In the genomic region with DNA sequence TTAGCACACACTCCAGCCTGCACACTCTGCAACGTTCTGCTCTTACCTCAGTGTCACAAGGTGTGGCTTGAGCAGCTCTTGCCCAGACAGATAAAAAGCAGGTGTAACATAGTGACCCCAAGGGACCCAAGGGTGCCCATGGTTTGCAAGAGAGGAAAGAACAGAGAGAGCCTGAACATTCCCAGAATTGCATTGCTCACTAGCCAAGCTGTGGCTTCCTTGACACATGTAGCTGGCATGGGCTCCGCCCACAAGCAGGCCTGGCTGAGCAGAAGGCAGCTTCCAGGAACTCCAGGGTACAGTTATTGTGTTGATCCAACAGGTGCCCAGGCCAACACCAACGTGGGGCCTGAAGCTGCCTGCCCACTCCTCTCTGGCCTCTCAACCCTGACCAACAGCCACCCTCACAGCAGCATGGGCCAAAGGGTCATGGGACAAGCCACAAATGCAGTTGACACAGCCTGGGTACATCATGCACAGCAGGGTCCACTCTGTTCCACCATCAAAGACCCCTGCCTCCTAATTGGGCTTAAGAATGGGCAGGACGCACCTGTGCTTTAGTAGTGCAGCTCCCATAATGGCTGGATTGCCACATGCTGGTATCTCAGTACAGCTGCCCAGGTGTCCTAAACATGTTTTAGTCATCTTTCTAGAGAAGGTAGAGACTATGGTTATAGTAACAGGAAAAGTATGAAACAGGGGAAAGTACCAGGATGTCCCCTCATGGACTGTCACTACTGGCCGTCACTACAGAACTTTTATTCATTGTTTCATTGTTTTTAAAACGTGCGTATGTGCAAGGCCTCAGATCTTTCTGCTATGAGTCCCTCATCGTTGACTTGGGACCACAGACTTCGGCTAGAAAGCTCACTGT, we compare ENCODE assay signal across 11 cellular contexts.
A peak's percentile ranks its signal among the peaks of the same experiment; 100 is the strongest.
DNase-seq lines count a peak whose midpoint lies in the region; ATAC-seq, FAIRE-seq and TF ChIP-seq lines count a peak whose summit lies in the region.
"Had no signal": no experiment of that assay in that cellular context is flagged by ENCODE, and none has a peak within 500 bp of the region (broad histone marks: within the 10 kb centered on the region; RNA-seq: fewer than 3 reads in every experiment).

No MANE protein-coding gene starts in this region.

- H4K20me1 ChIP-seq in GM23248 (ENCODE audit: insufficient read depth) (no peaks in the 10 kb centered on the region), K562 (replicated peaks; ENCODE audit: control insufficient read depth, insufficient read depth, low read length) (no peaks in the 10 kb centered on the region)

- no peak overlapping the region for H2AFZ ChIP-seq in GM23248
- H2AFZ ChIP-seq in K562 (ENCODE audit: low read depth, low read length): no peak overlapping the region

- DNase-seq in GM23248: peak; percentile 61
- no peak for DNase-seq in K562 (ENCODE audit: extremely low read depth in 1 of 4, low spot score in 3 of 4)
- peak; percentile 80 to 91 for DNase-seq in left lung
- no peak for DNase-seq in activated CD8-positive, alpha-beta memory T cell treated with anti-CD3 and anti-CD28 coated beads, Interleukin-2, amount 50 U/mL, for 4 hours
- DNase-seq in 8988T: no peak
- no peak for DNase-seq in A172 (ENCODE audit: low spot score)
- DNase-seq: T1000 had no signal

- peak; percentile 6 for FAIRE-seq in K562 (lab: Jason Lieb, UNC)

- H3K9me2 ChIP-seq in GM23248 (ENCODE audit: insufficient read depth): no peaks in the 10 kb centered on the region

- H3F3A ChIP-seq in GM23248 (ENCODE audit: insufficient read depth): no peaks in the 10 kb centered on the region

- BruUV-seq in K562 (replicated peaks; lab: Mats Ljungman, UMichigan): no TSS peak

- TF ChIP-seq EP300 in K562 (IDR thresholded peaks at IDR 0.05; ENCODE audit: low read length): no peak

- ATAC-seq in K562 (no peak), left lung (peak; percentile 82), GM21390 (IDR thresholded peaks at IDR 0.05; ENCODE audit: unreplicated experiment) (no peak)

- H3K9me1 ChIP-seq in K562 (ENCODE audit: control insufficient read depth, insufficient read depth, low read length): no peaks in the 10 kb centered on the region

- no peak for TF ChIP-seq POLR2A in K562 (conservative IDR thresholded peaks at IDR 0.05)

- H3K79me2 ChIP-seq in GM23248 (ENCODE audit: insufficient read depth) (no peaks in the 10 kb centered on the region), K562 (ENCODE audit: control insufficient read depth, insufficient read depth, low read length) (no peaks in the 10 kb centered on the region)

- TF ChIP-seq CTCF in 22Rv1 (IDR thresholded peaks at IDR 0.05) (no peak), K562 (IDR thresholded peaks at IDR 0.05 in 2 of 3, conservative IDR thresholded peaks at IDR 0.05 in 1 of 3; ENCODE audit: insufficient read depth in 2 of 3, low read depth in 1 of 3, low read length in 3 of 3) (no peak), left lung (IDR thresholded peaks at IDR 0.05) (no peak)

- H3K27me3 ChIP-seq in GM23248 (replicated peaks; ENCODE audit: insufficient read depth): 0 out of 2 replicates have a peak, but pooled peaks cover 8% of the 10 kb centered on the region
- H3K27me3 ChIP-seq in K562 (ENCODE audit: control insufficient read depth in 2 of 2, insufficient read depth in 2 of 2, low read length in 2 of 2): peaks cover 0 to 38% of the 10 kb centered on the region in 2 experiments; a peak in 4 of 5 replicates
- peaks cover 0 to 4% of the 10 kb centered on the region in 2 donors for H3K27me3 ChIP-seq in left lung
- H3K27me3 ChIP-seq: ascending aorta had no signal

- no peak overlapping the region for H3K9ac ChIP-seq in GM23248
- H3K9ac ChIP-seq in K562 (ENCODE audit: insufficient read depth in 1 of 2, low read depth in 2 of 2, low read length in 2 of 2): 0 out of 4 replicates have a peak overlapping the region, but pooled peaks of 1 of the 2 experiments have one; percentile 8

- WGBS in GM23248 (ENCODE audit: low coverage in 1 of 2, low lambda C conversion rate in 2 of 2, missing lambda C conversion rate in 2 of 2), 2 experiments: 50 to 52% methylated on average over 9 of the region's 9 CpGs
- 29% methylated on average over 9 of the region's 9 CpGs for WGBS in K562 (ENCODE audit: insufficient coverage, low coverage, missing lambda C conversion rate)

- intact Hi-C loops in K562 (cut with micrococcal nuclease) (loop anchor here (10.0 kb wide), 1 partner anchor 75 kb away; the partner anchor contains the start of gene ACSL1), left lung (cut with DNase I) (no loop called here)

- in situ Hi-C loops in GM23248 (cut with MboI) (no loop called here), K562 (cut with MboI) (no loop called here)

- H3K36me3 ChIP-seq in GM23248 (ENCODE audit: low read depth) (no peaks in the 10 kb centered on the region), K562 (ENCODE audit: control insufficient read depth, insufficient read depth, low read length) (no peaks in the 10 kb centered on the region), left lung (no peaks in the 10 kb centered on the region)
- H3K36me3 ChIP-seq: ascending aorta had no signal

- H3K4me1 ChIP-seq in GM23248 (ENCODE audit: insufficient read depth): no peaks in the 10 kb centered on the region
- no peaks in the 10 kb centered on the region; a peak in 1 of 5 replicates for H3K4me1 ChIP-seq in K562 (replicated peaks in 1 of 2; ENCODE audit: control insufficient read depth in 2 of 2, insufficient read depth in 2 of 2, low read length in 2 of 2)
- peaks cover 0 to 57% of the 10 kb centered on the region in 2 donors for H3K4me1 ChIP-seq in left lung
- H3K4me1 ChIP-seq: ascending aorta had no signal

- no peak overlapping the region for H3K4me2 ChIP-seq in GM23248 (ENCODE audit: unreplicated experiment)
- no peak overlapping the region for H3K4me2 ChIP-seq in K562 (ENCODE audit: insufficient read depth, low read length)

- POLR2A ChIA-PET in K562 (lab: Yijun Ruan, JAX): interaction anchor here (1.0 kb wide), 1 partner anchor 197 kb away, joined by 3 read pairs; no protein-coding TSS in a partner anchor

- H3K27ac ChIP-seq in 22Rv1: peak overlapping the region; percentile 61
- H3K27ac ChIP-seq in GM23248: no peak overlapping the region
- H3K27ac ChIP-seq in K562 (ENCODE audit: extremely low read depth, low read depth, low read length): no peak overlapping the region
- H3K27ac ChIP-seq in left lung: peak overlapping the region in 1 of 2 donors; percentile 82
- H3K27ac ChIP-seq: ascending aorta, HL-60 had no signal

- H3K9me3 ChIP-seq in GM23248 (ENCODE audit: low read depth) (no peaks in the 10 kb centered on the region), K562 (replicated peaks; ENCODE audit: control insufficient read depth, insufficient read depth, low read depth, low read length) (no peaks in the 10 kb centered on the region), left lung (no peaks in the 10 kb centered on the region)
- H3K9me3 ChIP-seq: ascending aorta had no signal

- no peak for TF ChIP-seq RAD21 in K562 (CRISPR knock-in tag; conservative IDR thresholded peaks at IDR 0.05 in 1 of 2, IDR thresholded peaks at IDR 0.05 in 1 of 2)

- H3K4me3 ChIP-seq in GM23248: no peak overlapping the region
- no peak overlapping the region for H3K4me3 ChIP-seq in K562
- no peak overlapping the region for H3K4me3 ChIP-seq in left lung
- H3K4me3 ChIP-seq: ascending aorta had no signal

- CTCF ChIA-PET in K562 (lab: Yijun Ruan, JAX; ENCODE audit: low intra/inter-chr PET ratio): no interaction called here

TF ChIP-seq in K562, 482 proteins besides CTCF, POLR2A, EP300 and RAD21 (continues in another document):
- TF ChIP-seq, protein P1, sequence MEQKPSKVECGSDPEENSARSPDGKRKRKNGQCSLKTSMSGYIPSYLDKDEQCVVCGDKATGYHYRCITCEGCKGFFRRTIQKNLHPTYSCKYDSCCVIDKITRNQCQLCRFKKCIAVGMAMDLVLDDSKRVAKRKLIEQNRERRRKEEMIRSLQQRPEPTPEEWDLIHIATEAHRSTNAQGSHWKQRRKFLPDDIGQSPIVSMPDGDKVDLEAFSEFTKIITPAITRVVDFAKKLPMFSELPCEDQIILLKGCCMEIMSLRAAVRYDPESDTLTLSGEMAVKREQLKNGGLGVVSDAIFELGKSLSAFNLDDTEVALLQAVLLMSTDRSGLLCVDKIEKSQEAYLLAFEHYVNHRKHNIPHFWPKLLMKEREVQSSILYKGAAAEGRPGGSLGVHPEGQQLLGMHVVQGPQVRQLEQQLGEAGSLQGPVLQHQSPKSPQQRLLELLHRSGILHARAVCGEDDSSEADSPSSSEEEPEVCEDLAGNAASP (IDR thresholded peaks at IDR 0.05): no peak
- TF ChIP-seq ZBTB9 (CRISPR knock-in tag; IDR thresholded peaks at IDR 0.05) (no peak), RBM15 (IDR thresholded peaks at IDR 0.05; ENCODE audit: insufficient read depth, low read length) (no peak), PHTF2 (CRISPR knock-in tag; IDR thresholded peaks at IDR 0.05) (no peak), CXXC5 (CRISPR knock-in tag; IDR thresholded peaks at IDR 0.05) (no peak), TCF7 (IDR thresholded peaks at IDR 0.05; ENCODE audit: borderline replicate concordance) (no peak), TGIF2 (CRISPR knock-in tag; IDR thresholded peaks at IDR 0.05) (no peak), TFE3 (CRISPR knock-in tag; IDR thresholded peaks at IDR 0.05) (no peak)

Comparison
In these comparisons a context has a peak if more than half of its experiments do, and no peak if none do; other contexts are left out.
1. DNase-seq: peak in GM23248 (single experiment) and left lung (2 of 2); none in K562 (0 of 4), activated CD8-positive, alpha-beta memory T cell treated with anti-CD3 and anti-CD28 coated beads, Interleukin-2, amount 50 U/mL, for 4 hours (single experiment), 8988T (single experiment) and A172 (single experiment).